ENCODE assay signal across 17 cellular contexts in the genomic region with DNA sequence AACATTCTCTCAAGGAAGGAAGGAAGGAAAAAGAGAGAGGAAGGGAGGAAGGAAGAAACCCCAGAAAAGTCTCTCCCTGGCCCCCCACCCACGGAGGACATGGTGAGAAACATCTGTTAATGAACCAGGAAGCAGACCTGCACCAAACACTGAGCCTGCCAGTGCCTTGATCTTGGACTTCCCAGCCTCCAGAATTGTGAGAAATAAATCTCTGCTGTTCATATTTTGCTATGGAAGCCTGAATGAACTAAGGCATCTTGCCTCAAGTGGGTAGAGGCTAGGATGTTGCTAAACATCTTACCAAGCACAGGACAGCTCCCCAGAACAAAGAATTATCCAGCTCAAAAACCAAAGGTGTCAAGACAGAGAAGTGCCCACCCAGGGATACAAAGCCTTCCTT. TPM values are rescaled to one million over a fixed set of nuclear protein-coding genes. Genes with fewer than 3 reads are reported as not detected.
A peak's percentile ranks its signal among the peaks of the same experiment; 100 is the strongest.
DNase-seq lines count a peak whose midpoint lies in the region; ATAC-seq, FAIRE-seq and TF ChIP-seq lines count a peak whose summit lies in the region.
"Had no signal": no experiment of that assay in that cellular context is flagged by ENCODE, and none has a peak within 500 bp of the region (broad histone marks: within the 10 kb centered on the region; RNA-seq: fewer than 3 reads in every experiment).

No MANE protein-coding gene starts in this region.

- no peaks in the 10 kb centered on the region for H3K36me3 ChIP-seq in BLaER1
- H3K36me3 ChIP-seq in adipocyte (ENCODE audit: control insufficient read depth, insufficient read depth, low read length, severe bottlenecking), result no peaks in the 10 kb centered on the region
- H3K36me3 ChIP-seq in keratinocyte (ENCODE audit: control insufficient read depth in 2 of 2, extremely low read depth in 1 of 2, insufficient read depth in 2 of 2, low read length in 2 of 2), result no peaks in the 10 kb centered on the region
- no peaks in the 10 kb centered on the region for H3K36me3 ChIP-seq in spleen
- no peaks in the 10 kb centered on the region; the same call in 1 of the 2 replicates for H3K36me3 ChIP-seq in PC-3 (ENCODE audit: low read depth, low read length)
- H3K36me3 ChIP-seq: BE2C, SJCRH30 had no signal

- FAIRE-seq in keratinocyte (lab: Jason Lieb, UNC), result no peak

- H3K4me3 ChIP-seq in BLaER1 (no peak overlapping the region), adipocyte (ENCODE audit: low read length) (peak overlapping the region; percentile 53), keratinocyte (ENCODE audit: control insufficient read depth in 2 of 3, extremely low read depth in 1 of 3, insufficient read depth in 2 of 3, low read depth in 1 of 3, low read length in 3 of 3) (no peak overlapping the region), spleen (no peak overlapping the region), PC-3 (ENCODE audit: low read length) (no peak overlapping the region)
- H3K4me3 ChIP-seq: SJCRH30 had no signal

- no peaks in the 10 kb centered on the region for H3K9me2 ChIP-seq in PC-3 (replicated peaks; ENCODE audit: low read length)

- H3K4me2 ChIP-seq in BLaER1 (peak overlapping the region; percentile 86), keratinocyte (ENCODE audit: control insufficient read depth, extremely low read depth, insufficient read depth, low read depth, low read length) (no peak overlapping the region), PC-3 (ENCODE audit: low read length) (no peak overlapping the region)

- intact Hi-C loops in spleen (cut with DNase I; ENCODE audit: low total_unique reads) (loop anchor here (10.0 kb wide), 1 partner anchor 88 kb away; no protein-coding TSS in a partner anchor), PC-3 (cut with micrococcal nuclease) (no loop called here)

- DNase-seq in adipocyte (ENCODE audit: low read depth) (no peak), keratinocyte (ENCODE audit: low read depth, low spot score) (no peak), spleen (peak; percentile 12), NCI-H345 (lab: John Stamatoyannopoulos, UW) (no peak), NCI-H2196 treated with DMSO at 0.1 percent for 48 hours (lab: John Stamatoyannopoulos, UW; ENCODE audit: unreplicated experiment) (no peak), T-helper 2 cell (no peak), PC-3 (no peak)
- DNase-seq: activated CD8-positive, alpha-beta memory T cell treated with anti-CD3 and anti-CD28 coated beads, Interleukin-2, amount 50 U/mL, for 48 hours; activated naive CD4-positive, alpha-beta T cell treated with anti-CD3 and anti-CD28 coated beads, Interleukin-2, amount 50 U/mL, for 16 hours; HFFc6; NCI-H1930; NCI-H774; SJCRH30; stimulated activated CD4-positive, alpha-beta T cell treated with anti-CD3 and anti-CD28 coated beads, Interleukin-12 subunit alpha, Interleukin-12 subunit beta, amount 100 ng/mL, for 4 hours; trophoblast cell had no signal

- H3K27me3 ChIP-seq in BLaER1 (no peaks in the 10 kb centered on the region), adipocyte (replicated peaks; ENCODE audit: control insufficient read depth, insufficient read depth, low read length) (peaks cover 4% of the 10 kb centered on the region), keratinocyte (ENCODE audit: control insufficient read depth, extremely low read depth, insufficient read depth, low read length) (no peaks in the 10 kb centered on the region), spleen (replicated peaks in 1 of 7) (no peaks in the 10 kb centered on the region), PC-3 (ENCODE audit: low read length) (no peaks in the 10 kb centered on the region)
- H3K27me3 ChIP-seq: BE2C, SJCRH30 had no signal

- dilution Hi-C loops in keratinocyte (cut with MboI; ENCODE audit: extremely low pct_ligation_motif_present, low sequenced_read_pairs), result no loop called here

- CTCF ChIA-PET in PC-3 (lab: Charles Lee), result interaction anchor here (2.1 to 2.5 kb wide), 2 partner anchors 90 to 141 kb away, joined by 17 to 131 read pairs; no protein-coding TSS in a partner anchor

- ATAC-seq in PC-3, result no peak

- TF ChIP-seq CTCF in keratinocyte (optimal IDR thresholded peaks at IDR 0.05 in 1 of 3, IDR thresholded peaks at IDR 0.05 in 1 of 3, conservative IDR thresholded peaks at IDR 0.05 in 1 of 3; ENCODE audit: extremely low read depth in 1 of 3, insufficient read depth in 2 of 3, low read length in 3 of 3), result no peak
- TF ChIP-seq CTCF in spleen (IDR thresholded peaks at IDR 0.05 in 8 of 11, conservative IDR thresholded peaks at IDR 0.05 in 3 of 11), result no peak
- no peak for TF ChIP-seq CTCF in PC-3 (conservative IDR thresholded peaks at IDR 0.05; ENCODE audit: low read depth, low read length)

- TF ChIP-seq POLR2A in spleen (IDR thresholded peaks at IDR 0.05), result no peak

- H3K9ac ChIP-seq in BLaER1 (peak overlapping the region; percentile 69; the same call in 1 of the 2 replicates), adipocyte (ENCODE audit: low read length) (peak overlapping the region; percentile 81), keratinocyte (ENCODE audit: control insufficient read depth, extremely low read depth, insufficient read depth, low read length) (no peak overlapping the region), PC-3 (ENCODE audit: low read length) (no peak overlapping the region)

- H3K79me2 ChIP-seq in keratinocyte (ENCODE audit: control insufficient read depth, insufficient read depth, low read length) (no peaks in the 10 kb centered on the region), PC-3 (ENCODE audit: low read length) (no peaks in the 10 kb centered on the region)

- no peaks in the 10 kb centered on the region for H3K9me1 ChIP-seq in keratinocyte (ENCODE audit: control insufficient read depth, extremely low read depth, insufficient read depth, low read length)

- POLR2A ChIA-PET in PC-3 (lab: Charles Lee; ENCODE audit: unreplicated experiment), result no interaction called here

- H3K27ac ChIP-seq in BLaER1, result peak overlapping the region; percentile 87; the same call in 1 of the 2 replicates
- no peak overlapping the region for H3K27ac ChIP-seq in keratinocyte (ENCODE audit: control insufficient read depth, insufficient read depth, low read length)
- peak overlapping the region in 5 of 8 donors; percentile 60 to 75 (median 73) for H3K27ac ChIP-seq in spleen
- H3K27ac ChIP-seq in PC-3 (ENCODE audit: low read length), result no peak overlapping the region
- H3K27ac ChIP-seq: SJCRH30 had no signal

- H4K20me1 ChIP-seq in BLaER1 (peaks cover 26% of the 10 kb centered on the region; the same call in 1 of the 2 replicates), keratinocyte (ENCODE audit: control insufficient read depth, extremely low read depth, insufficient read depth, low read length) (no peaks in the 10 kb centered on the region), PC-3 (ENCODE audit: low read length) (no peaks in the 10 kb centered on the region)

- 27 to 45% (median 39%) methylated on average over 1 of the region's 1 CpG for WGBS in spleen, 5 donors

- H2AFZ ChIP-seq in keratinocyte (ENCODE audit: control insufficient read depth, low read length) (peak overlapping the region; percentile 67), PC-3 (ENCODE audit: low read length) (no peak overlapping the region)

- no peaks in the 10 kb centered on the region for H3F3A ChIP-seq in PC-3 (ENCODE audit: low read length, unreplicated experiment)

- H3K4me1 ChIP-seq in BLaER1 (peaks cover 37% of the 10 kb centered on the region), adipocyte (ENCODE audit: control insufficient read depth, insufficient read depth, low read length) (peaks cover 12% of the 10 kb centered on the region), keratinocyte (ENCODE audit: control insufficient read depth, extremely low read depth, insufficient read depth, low read length) (peaks cover 12% of the 10 kb centered on the region), spleen (peaks cover 7 to 32% (median 13%) of the 10 kb centered on the region in 6 donors), PC-3 (ENCODE audit: insufficient read depth, low read length) (peaks cover 14% of the 10 kb centered on the region)
- H3K4me1 ChIP-seq: SJCRH30 had no signal

- no TSS peak for BruUV-seq in PC-3 (replicated peaks; lab: Mats Ljungman, UMichigan)

- H3K9me3 ChIP-seq in BLaER1, result no peaks in the 10 kb centered on the region
- no peaks in the 10 kb centered on the region for H3K9me3 ChIP-seq in adipocyte (ENCODE audit: control insufficient read depth, low read length)
- no peaks in the 10 kb centered on the region for H3K9me3 ChIP-seq in keratinocyte (ENCODE audit: control insufficient read depth, low read depth, low read length)
- no peaks in the 10 kb centered on the region for H3K9me3 ChIP-seq in spleen
- H3K9me3 ChIP-seq in PC-3 (ENCODE audit: low read length), result no peaks in the 10 kb centered on the region
- H3K9me3 ChIP-seq: BE2C, SJCRH30 had no signal

RNA-seq across cellular contexts. Expression of a gene that starts 19.1 kb away (rescaled TPM):
- 0.54 to 1.6 TPM (median 0.93 TPM) in 3 replicates for polyA plus RNA-seq in keratinocyte
- polyA plus RNA-seq in keratinocyte (2011; ENCODE audit: low read depth), result 0.56 TPM
- 0.53 and 0.94 TPM in 2 replicates for polyA plus RNA-seq in keratinocyte (2011; cell fraction: cytosol; rRNA removed)
- polyA plus RNA-seq in keratinocyte (2011; cell fraction: nucleus; rRNA removed), result 0.56 and 0.85 TPM in 2 replicates
- 1.1 and 1.9 TPM in 2 replicates for polyA plus RNA-seq in keratinocyte (2012; ENCODE audit: low replicate concordance)
- 0.73 to 2.2 TPM (median 1.8 TPM) in 3 replicates for polyA minus RNA-seq in keratinocyte
- polyA minus RNA-seq in keratinocyte (2011; cell fraction: cytosol; rRNA and poly(A)+ RNA removed), result not detected
- 0.21 and 0.54 TPM in 2 replicates for polyA minus RNA-seq in keratinocyte (2011; cell fraction: nucleus; rRNA and poly(A)+ RNA removed)
- total RNA-seq in spleen, result 1 to 10 TPM; 2.4 to 4.9 (median 3.9) TPM
- 1 to 10 TPM; 1.6 to 3.6 (median 2.9) TPM for polyA plus RNA-seq in spleen
- 58.7 and 59.0 TPM in 2 replicates for total RNA-seq in PC-3 (2014; rRNA removed)

RNA-seq across cellular contexts. Expression of a gene that starts 40.7 kb away (rescaled TPM):
- polyA plus RNA-seq in keratinocyte, result 10.2 to 22.2 TPM (median 18.9 TPM) in 3 replicates
- polyA plus RNA-seq in keratinocyte (2011; ENCODE audit: low read depth), result 7.3 TPM
- 18.6 and 30.0 TPM in 2 replicates for polyA plus RNA-seq in keratinocyte (2011; cell fraction: cytosol; rRNA removed)
- 13.2 and 15.8 TPM in 2 replicates for polyA plus RNA-seq in keratinocyte (2011; cell fraction: nucleus; rRNA removed)
- polyA plus RNA-seq in keratinocyte (2012; ENCODE audit: low replicate concordance), result 15.1 and 18.2 TPM in 2 replicates
- polyA minus RNA-seq in keratinocyte, result 18.2 to 45.3 TPM (median 29.6 TPM) in 3 replicates
- polyA minus RNA-seq in keratinocyte (2011; cell fraction: cytosol; rRNA and poly(A)+ RNA removed), result 33.2 TPM
- 10.3 and 21.1 TPM in 2 replicates for polyA minus RNA-seq in keratinocyte (2011; cell fraction: nucleus; rRNA and poly(A)+ RNA removed)
- 10 to 100 TPM; 44.7 to 82.5 (median 71.3) TPM for total RNA-seq in spleen
- 10 to 100 TPM; 12.5 to 22.8 (median 15.7) TPM for polyA plus RNA-seq in spleen
- 29.2 and 32.6 TPM in 2 replicates for total RNA-seq in PC-3 (2014; rRNA removed)

Comparison
In these comparisons a context has a peak if more than half of its experiments do, and no peak if none do; other contexts are left out.
1. H3K27ac ChIP-seq: peak in BLaER1 (single experiment) and spleen (5 of 8); none in keratinocyte (single experiment) and PC-3 (single experiment).
2. H3K9ac ChIP-seq: peak in BLaER1 (single experiment) and adipocyte (single experiment); none in keratinocyte (single experiment) and PC-3 (single experiment).
3. RNA of a gene that starts 19.1 kb away (total RNA-seq): 58.7 to 59.0 TPM in PC-3; 2.4 to 4.9 TPM in spleen; every median in the first group is over 10 times any median in the second.